1 cellular context compared by ENCODE assay signal in genomic region chr4:2069161-2069971, GRCh38.
TF ChIP-seq lines count a peak whose summit lies in the region.

No MANE protein-coding gene starts in this region.

TF ChIP-seq in HepG2, 621 proteins besides CTCF, POLR2A, EP300 and RAD21:
- TF ChIP-seq PATZ1 (CRISPR knock-in tag; IDR thresholded peaks at IDR 0.05) (peak; percentile 62; the same call in 1 of the 2 replicates), HOXA5 (CRISPR knock-in tag; IDR thresholded peaks at IDR 0.05) (no peak), AGO1 (IDR thresholded peaks at IDR 0.05; ENCODE audit: low read depth, low read length, poor library complexity, severe bottlenecking) (peak; percentile 3), ZNF7 (CRISPR knock-in tag; IDR thresholded peaks at IDR 0.05) (no peak), ZFP91 (CRISPR knock-in tag; IDR thresholded peaks at IDR 0.05; ENCODE audit: borderline replicate concordance) (no peak; the same call in 1 of the 2 replicates), HNRNPL (IDR thresholded peaks at IDR 0.05; ENCODE audit: low read depth, low read length) (peak; percentile 58; the same call in 1 of the 2 replicates), AGO2 (optimal IDR thresholded peaks at IDR 0.05; ENCODE audit: low read depth, low read length) (peak; percentile 56), SNRNP70 (IDR thresholded peaks at IDR 0.05; ENCODE audit: low read depth, low read length) (no peak)
